Comparison of ENCODE assay signal across 1 cellular context in the genomic region with DNA sequence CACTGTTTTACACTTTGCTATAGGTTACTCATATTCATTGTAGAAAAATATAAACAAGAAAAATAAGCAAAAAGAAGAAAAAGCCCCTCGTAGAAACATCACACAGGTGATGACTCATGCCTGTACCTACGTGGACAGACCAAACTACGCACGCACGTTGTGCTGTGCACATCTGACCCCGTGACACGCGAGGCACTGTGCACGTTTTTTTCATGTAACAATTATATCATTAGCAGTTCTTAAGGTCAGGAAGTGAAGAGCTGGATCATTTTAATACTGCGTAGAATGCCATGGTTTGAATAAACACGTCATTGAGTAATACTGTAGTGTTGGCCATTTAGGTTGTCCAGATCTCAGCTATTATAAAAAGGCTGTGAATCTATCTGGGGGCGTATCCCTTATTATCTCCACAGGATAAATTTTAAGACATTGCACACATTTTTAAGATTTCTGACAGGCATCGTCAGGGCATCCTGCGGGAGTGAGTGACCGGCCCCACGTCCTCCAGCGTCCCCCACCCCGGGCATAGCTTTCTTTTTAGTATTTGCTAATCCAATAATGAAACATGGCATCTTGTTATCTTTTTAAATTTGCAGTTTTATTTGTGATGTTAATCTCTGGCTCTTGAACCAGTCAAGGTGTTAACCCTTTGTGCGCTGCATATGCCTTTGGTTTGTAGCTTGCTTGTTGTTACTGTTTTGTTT.
TF ChIP-seq lines count a peak whose summit lies in the region.

No MANE protein-coding gene starts in this region.

TF ChIP-seq in HepG2, 621 proteins besides CTCF, POLR2A, EP300 and RAD21 (continued from another document):
- TF ChIP-seq, protein P1, sequence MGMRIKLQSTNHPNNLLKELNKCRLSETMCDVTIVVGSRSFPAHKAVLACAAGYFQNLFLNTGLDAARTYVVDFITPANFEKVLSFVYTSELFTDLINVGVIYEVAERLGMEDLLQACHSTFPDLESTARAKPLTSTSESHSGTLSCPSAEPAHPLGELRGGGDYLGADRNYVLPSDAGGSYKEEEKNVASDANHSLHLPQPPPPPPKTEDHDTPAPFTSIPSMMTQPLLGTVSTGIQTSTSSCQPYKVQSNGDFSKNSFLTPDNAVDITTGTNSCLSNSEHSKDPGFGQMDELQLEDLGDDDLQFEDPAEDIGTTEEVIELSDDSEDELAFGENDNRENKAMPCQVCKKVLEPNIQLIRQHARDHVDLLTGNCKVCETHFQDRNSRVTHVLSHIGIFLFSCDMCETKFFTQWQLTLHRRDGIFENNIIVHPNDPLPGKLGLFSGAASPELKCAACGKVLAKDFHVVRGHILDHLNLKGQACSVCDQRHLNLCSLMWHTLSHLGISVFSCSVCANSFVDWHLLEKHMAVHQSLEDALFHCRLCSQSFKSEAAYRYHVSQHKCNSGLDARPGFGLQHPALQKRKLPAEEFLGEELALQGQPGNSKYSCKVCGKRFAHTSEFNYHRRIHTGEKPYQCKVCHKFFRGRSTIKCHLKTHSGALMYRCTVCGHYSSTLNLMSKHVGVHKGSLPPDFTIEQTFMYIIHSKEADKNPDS (CRISPR knock-in tag; IDR thresholded peaks at IDR 0.05), result no peak
- TF ChIP-seq ZZZ3 (CRISPR knock-in tag; IDR thresholded peaks at IDR 0.05; ENCODE audit: borderline replicate concordance), result no peak
